9 cellular contexts compared by ENCODE assay signal in the genomic region with DNA sequence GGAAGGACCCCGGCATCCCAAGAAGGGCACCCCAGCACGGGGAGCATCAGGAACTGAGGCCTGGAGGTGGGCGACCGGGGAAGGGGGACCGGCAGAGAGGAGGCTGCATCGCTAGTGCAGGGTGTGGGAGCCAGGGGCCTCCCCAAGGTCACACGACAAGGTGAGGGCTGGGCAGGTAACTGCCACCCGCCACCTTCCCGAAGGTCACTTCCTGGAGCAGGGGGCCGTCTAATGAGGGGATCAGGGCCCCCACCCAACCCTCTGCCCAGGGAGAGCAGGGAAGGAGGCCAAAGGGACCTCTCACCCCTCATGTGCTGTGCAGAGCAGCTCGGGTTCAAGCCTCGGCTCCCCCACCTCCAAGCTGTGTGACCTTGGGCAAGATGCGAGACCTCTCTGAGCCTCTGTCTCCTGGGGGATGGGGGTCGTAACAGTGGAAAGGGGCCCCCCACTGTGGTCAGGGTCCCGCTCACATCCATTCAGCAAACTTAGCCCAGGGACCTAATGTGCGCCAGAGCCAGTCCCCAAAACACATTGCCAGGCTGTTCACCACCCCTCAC. TPM values are rescaled to one million over a fixed set of nuclear protein-coding genes. Genes with fewer than 3 reads are reported as not detected.
DNase-seq lines count a peak whose midpoint lies in the region; ATAC-seq and TF ChIP-seq lines count a peak whose summit lies in the region.
"Had no signal": no experiment of that assay in that cellular context is flagged by ENCODE, and none has a peak within 500 bp of the region (broad histone marks: within the 10 kb centered on the region; RNA-seq: fewer than 3 reads in every experiment).

No MANE protein-coding gene starts in this region.

- H4K20me1 ChIP-seq in DOHH2 (ENCODE audit: control insufficient read depth, insufficient read depth, low read depth, low read length) = peaks cover 49% of the 10 kb centered on the region

- H3K4me3 ChIP-seq in DOHH2 (ENCODE audit: low read length) (peak overlapping the region; percentile 37), WERI-Rb-1 (ENCODE audit: low read depth, low read length) (no peak overlapping the region), fibroblast of mammary gland (ENCODE audit: control insufficient read depth, low read depth, low read length) (peak overlapping the region; percentile 12), gastrocnemius medialis (peak overlapping the region; percentile 50 to 70 (median 56))

- intact Hi-C loops in gastrocnemius medialis (cut with DNase I; ENCODE audit: low total_unique reads) = loop anchor here (1.0 to 10.0 kb wide), 4 partner anchors 64 to 1966 kb away; partner anchors contain the start of genes CHAF1A, IZUMO4, MAP2K2 and MOB3A

- no peak for TF ChIP-seq POLR2A in gastrocnemius medialis (IDR thresholded peaks at IDR 0.05)

- H3K36me3 ChIP-seq in DOHH2 (ENCODE audit: control insufficient read depth, low read length) = peaks cover 61% of the 10 kb centered on the region
- H3K36me3 ChIP-seq in WERI-Rb-1 = peaks cover 50% of the 10 kb centered on the region
- no peaks in the 10 kb centered on the region for H3K36me3 ChIP-seq in gastrocnemius medialis

- TF ChIP-seq CTCF in DOHH2 (IDR thresholded peaks at IDR 0.05; ENCODE audit: low read depth, low read length, poor library complexity, severe bottlenecking) (no peak), WERI-Rb-1 (IDR thresholded peaks at IDR 0.05; ENCODE audit: low read depth, low read length) (no peak), fibroblast of mammary gland (conservative IDR thresholded peaks at IDR 0.05; ENCODE audit: control insufficient read depth, insufficient read depth, low read depth, low read length) (no peak), gastrocnemius medialis (IDR thresholded peaks at IDR 0.05 in 4 of 5, conservative IDR thresholded peaks at IDR 0.05 in 1 of 5) (no peak)

- H3K9me3 ChIP-seq in DOHH2 (ENCODE audit: control insufficient read depth, insufficient read depth, low read length) (no peaks in the 10 kb centered on the region), WERI-Rb-1 (ENCODE audit: severe bottlenecking) (no peaks in the 10 kb centered on the region), gastrocnemius medialis (no peaks in the 10 kb centered on the region)

- in situ Hi-C loops in gastrocnemius medialis (cut with MboI; ENCODE audit: low sequenced_read_pairs in 4 of 4) = loop anchor here in 2 of 4 donors (10.0 kb wide), 2 partner anchors 56 to 76 kb away; partner anchors contain the start of genes EEF2 (in 1 of the 2) and PIAS4 (in 1 of the 2)

- H3F3A ChIP-seq in DOHH2 (ENCODE audit: control insufficient read depth, insufficient read depth) = no peaks in the 10 kb centered on the region

- H3K9me2 ChIP-seq in DOHH2 (replicated peaks; ENCODE audit: control insufficient read depth, low read length) = no peaks in the 10 kb centered on the region

- no peak for DNase-seq in WERI-Rb-1
- no peak for DNase-seq in fibroblast of mammary gland (ENCODE audit: low read depth)
- DNase-seq in gastrocnemius medialis = no peak
- no peak for DNase-seq in cerebellar nuclear complex (lab: John Stamatoyannopoulos, UW)
- no peak for DNase-seq in SHP77 (lab: John Stamatoyannopoulos, UW)
- no peak for DNase-seq in HK-2 (ENCODE audit: unreplicated experiment)
- no peak for DNase-seq in activated CD4-positive, CD25-positive, alpha-beta regulatory T cell (lab: John Stamatoyannopoulos, UW)
- DNase-seq: occipital lobe had no signal

- H3K27me3 ChIP-seq in DOHH2 (ENCODE audit: control insufficient read depth, low read length) (no peaks in the 10 kb centered on the region), WERI-Rb-1 (ENCODE audit: insufficient read depth, low read depth, severe bottlenecking) (no peaks in the 10 kb centered on the region), gastrocnemius medialis (no peaks in the 10 kb centered on the region)

- H3K27ac ChIP-seq in DOHH2 (ENCODE audit: low read depth, low read length) = peak overlapping the region; percentile 9; the same call in 1 of the 2 replicates
- H3K27ac ChIP-seq in WERI-Rb-1 = peak overlapping the region; percentile 98
- H3K27ac ChIP-seq in gastrocnemius medialis = peak overlapping the region; percentile 99 to 100 (median 100)

- ATAC-seq in gastrocnemius medialis = no peak

- H3K4me2 ChIP-seq in DOHH2 (ENCODE audit: low read length) = peak overlapping the region; percentile 67

- H3K4me1 ChIP-seq in DOHH2 (ENCODE audit: control insufficient read depth, low read length) (peaks cover 42% of the 10 kb centered on the region), gastrocnemius medialis (peaks cover 59 to 63% of the 10 kb centered on the region in 2 donors)

- H3K79me2 ChIP-seq in DOHH2 (ENCODE audit: control insufficient read depth, low read length) = peaks cover 95% of the 10 kb centered on the region

RNA-seq across cellular contexts. Expression of gene ZBTB7A, which starts 6.0 kb away (rescaled TPM):
- 100 to 1,000 TPM in 2 of 4 donors, 10 to 100 TPM in 2; 50.0 to 104 (median 91.9) TPM for total RNA-seq in gastrocnemius medialis

RNA-seq across cellular contexts. Expression of gene PIAS4, which starts 53.2 kb away (rescaled TPM):
- 10 to 100 TPM; 15.5 to 20.0 (median 17.5) TPM for total RNA-seq in gastrocnemius medialis

Comparison
In these comparisons a context has a peak if more than half of its experiments do, and no peak if none do; other contexts are left out.
1. H3K27ac ChIP-seq: peak in every context shown above with its lines; median percentile 100 in gastrocnemius medialis; 98 in WERI-Rb-1; 9 in DOHH2.